Comparison of ENCODE assay signal across 1 cellular context in genomic region chr12:60402996-60403395, GRCh38.
TF ChIP-seq lines count a peak whose summit lies in the region.

No MANE protein-coding gene starts in this region.

TF ChIP-seq in A549, 52 proteins besides CTCF, POLR2A, EP300 and RAD21 (continued from another document):
- TF ChIP-seq BCL3 (IDR thresholded peaks at IDR 0.05) (no peak), USF2 (IDR thresholded peaks at IDR 0.05) (no peak), RNF2 (IDR thresholded peaks at IDR 0.05; ENCODE audit: borderline replicate concordance, low read depth) (no peak)
TF ChIP-seq in A549: peak in this region for 1.
